ENCODE assay signal across 21 cellular contexts in the genomic region with DNA sequence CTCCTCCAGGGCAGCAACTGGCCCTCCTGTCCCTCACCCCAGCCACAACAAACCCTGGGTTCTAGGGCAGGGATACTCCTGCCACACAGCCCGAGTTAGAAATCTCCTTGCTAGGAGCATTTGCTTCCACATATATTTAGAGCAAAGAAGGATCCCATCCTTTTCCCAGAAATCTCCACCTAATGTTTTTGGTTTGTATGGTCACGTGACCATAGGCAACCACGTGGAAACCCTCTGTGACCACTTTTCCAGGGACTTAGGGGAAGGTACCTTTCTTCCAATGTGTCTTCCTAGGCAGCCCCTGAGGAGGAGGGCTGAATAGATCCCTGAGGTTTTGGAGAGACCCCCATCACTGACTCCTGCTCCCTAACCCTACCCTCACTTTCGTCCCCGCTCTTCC. TPM values are rescaled to one million over a fixed set of nuclear protein-coding genes. Genes with fewer than 3 reads are reported as not detected.
DNase-seq lines count a peak whose midpoint lies in the region; ATAC-seq, FAIRE-seq and TF ChIP-seq lines count a peak whose summit lies in the region.
"Had no signal": no experiment of that assay in that cellular context is flagged by ENCODE, and none has a peak within 500 bp of the region (broad histone marks: within the 10 kb centered on the region; RNA-seq: fewer than 3 reads in every experiment).

No MANE protein-coding gene starts in this region.

- POLR2A ChIA-PET in CD4-positive, alpha-beta memory T cell (lab: Charles Lee; ENCODE audit: partially characterized antibody) = interaction anchor here (1.6 kb wide), 1 partner anchor 180 kb away, joined by 6 read pairs; no protein-coding TSS in a partner anchor

- H3K4me1 Mint-ChIP-seq in activated CD8-positive, alpha-beta memory T cell treated with anti-CD3 and anti-CD28 coated beads, Interleukin-2, amount 10 ng/mL, durations not matched to agents 7 days and 5 days = peaks cover 32% of the 10 kb centered on the region
- H3K4me1 Mint-ChIP-seq in CD4-positive, alpha-beta memory T cell = peaks cover 30 to 35% (median 33%) of the 10 kb centered on the region in 4 donors
- H3K4me1 Mint-ChIP-seq in endodermal cell = no peaks in the 10 kb centered on the region
- peaks cover 12% of the 10 kb centered on the region for H3K4me1 Mint-ChIP-seq in neural crest cell

- H3K79me2 ChIP-seq in mammary epithelial cell (ENCODE audit: insufficient read depth, low read length) = no peaks in the 10 kb centered on the region

- dilution Hi-C loops in mammary epithelial cell (cut with HindIII; ENCODE audit: low sequenced_read_pairs) = no loop called here

- in situ Hi-C loops in mammary epithelial cell (cut with MboI; ENCODE audit: low sequenced_read_pairs in 2 of 2) = no loop called here

- H3K4me3 ChIP-seq in CD4-positive, alpha-beta memory T cell (ENCODE audit: low read length in 2 of 2) = no peak overlapping the region
- no peak overlapping the region for H3K4me3 ChIP-seq in endodermal cell (ENCODE audit: low read length)
- H3K4me3 ChIP-seq in mammary epithelial cell (replicated peaks in 1 of 3; ENCODE audit: insufficient read depth in 1 of 3, low read depth in 2 of 3, low read length in 3 of 3) = no peak overlapping the region
- H3K4me3 ChIP-seq in kidney (ENCODE audit: low read length in 2 of 2) = no peak overlapping the region

- CTCF ChIA-PET in activated CD8-positive, alpha-beta memory T cell treated with anti-CD3 and anti-CD28 coated beads, Interleukin-2, amount 10 ng/mL, durations not matched to agents 7 days and 5 days (lab: Charles Lee) = interaction anchor here (1.1 to 1.3 kb wide), 2 partner anchors 131 to 182 kb away, joined by 3 read pairs; no protein-coding TSS in a partner anchor
- CTCF ChIA-PET in CD4-positive, alpha-beta memory T cell (lab: Charles Lee; ENCODE audit: partially characterized antibody) = no interaction called here
- CTCF ChIA-PET in mammary epithelial cell (lab: Charles Lee; ENCODE audit: low non-redundant PET) = no interaction called here

- no peaks in the 10 kb centered on the region for H3K27me3 Mint-ChIP-seq in activated CD8-positive, alpha-beta memory T cell treated with anti-CD3 and anti-CD28 coated beads, Interleukin-2, amount 10 ng/mL, durations not matched to agents 7 days and 5 days
- H3K27me3 Mint-ChIP-seq in CD4-positive, alpha-beta memory T cell = peaks cover 0 to 5% of the 10 kb centered on the region in 2 donors
- no peaks in the 10 kb centered on the region for H3K27me3 Mint-ChIP-seq in endodermal cell (ENCODE audit: insufficient read depth)
- H3K27me3 Mint-ChIP-seq in neural crest cell (ENCODE audit: low read depth) = no peaks in the 10 kb centered on the region

- H3K9me3 ChIP-seq in CD4-positive, alpha-beta memory T cell (ENCODE audit: control insufficient read depth in 1 of 2, low read length in 2 of 2) = no peaks in the 10 kb centered on the region
- no peaks in the 10 kb centered on the region for H3K9me3 ChIP-seq in endodermal cell (ENCODE audit: control insufficient read depth, low read length)
- no peaks in the 10 kb centered on the region for H3K9me3 ChIP-seq in mammary epithelial cell (replicated peaks; ENCODE audit: insufficient read depth, low read length)
- no peaks in the 10 kb centered on the region for H3K9me3 ChIP-seq in kidney (ENCODE audit: control insufficient read depth in 1 of 2, low read length in 2 of 2)
- H3K9me3 ChIP-seq: BE2C had no signal

- DNase-seq in activated CD8-positive, alpha-beta memory T cell treated with anti-CD3 and anti-CD28 coated beads, Interleukin-2, amount 50 U/mL, for 48 hours = peak; percentile 45
- DNase-seq in activated CD8-positive, alpha-beta memory T cell treated with anti-CD3 and anti-CD28 coated beads, Interleukin-2, amount 10 ng/mL, durations not matched to agents 7 days and 5 days = no peak
- DNase-seq in CD4-positive, alpha-beta memory T cell = no peak
- DNase-seq in endodermal cell (no peak), neural crest cell (ENCODE audit: low read depth, low spot score) (no peak), mammary epithelial cell (no peak), kidney (no peak)
- DNase-seq: BE2C, DMS79, HFFc6, MV-4-11, NCI-H1694 treated with DMSO at 0.1 percent for 48 hours, NCI-H2227 treated with DMSO at 0.1 percent for 48 hours, NCI-H510A treated with DMSO at 0.1 percent for 48 hours, NCI-H82, RPMI8226, SIG-M5 had no signal

- no peak overlapping the region for H2AFZ ChIP-seq in mammary epithelial cell (ENCODE audit: low read depth, low read length)

- no peak overlapping the region for H3K4me2 ChIP-seq in mammary epithelial cell (ENCODE audit: insufficient read depth, low read depth, low read length)
- H3K4me2 ChIP-seq: KMS-11 had no signal

- H3K36me3 Mint-ChIP-seq in activated CD8-positive, alpha-beta memory T cell treated with anti-CD3 and anti-CD28 coated beads, Interleukin-2, amount 10 ng/mL, durations not matched to agents 7 days and 5 days = no peaks in the 10 kb centered on the region
- no peaks in the 10 kb centered on the region for H3K36me3 Mint-ChIP-seq in CD4-positive, alpha-beta memory T cell
- H3K36me3 Mint-ChIP-seq in endodermal cell (ENCODE audit: low read depth) = peaks cover 56% of the 10 kb centered on the region
- peaks cover 16% of the 10 kb centered on the region for H3K36me3 Mint-ChIP-seq in neural crest cell (ENCODE audit: low read depth)
- H3K36me3 Mint-ChIP-seq: CD8-positive, alpha-beta T cell had no signal

- no TSS peak for BruUV-seq in mammary epithelial cell (replicated peaks; lab: Mats Ljungman, UMichigan)

- no peak for FAIRE-seq in kidney (lab: Jason Lieb, UNC)

- peaks cover 41% of the 10 kb centered on the region for H3K4me1 ChIP-seq in CD4-positive, alpha-beta memory T cell (ENCODE audit: insufficient read depth, low read length)
- H3K4me1 ChIP-seq in endodermal cell (ENCODE audit: control insufficient read depth, insufficient read depth, low read length) = no peaks in the 10 kb centered on the region
- H3K4me1 ChIP-seq in mammary epithelial cell (ENCODE audit: insufficient read depth, low read length) = no peaks in the 10 kb centered on the region
- H3K4me1 ChIP-seq in kidney (ENCODE audit: control insufficient read depth in 1 of 2, insufficient read depth in 1 of 2, low read depth in 1 of 2, low read length in 2 of 2) = no peaks in the 10 kb centered on the region

- no peaks in the 10 kb centered on the region for H4K20me1 ChIP-seq in mammary epithelial cell (ENCODE audit: insufficient read depth, low read length)

- no peaks in the 10 kb centered on the region for H3K36me3 ChIP-seq in CD4-positive, alpha-beta memory T cell (ENCODE audit: insufficient read depth, low read length)
- peaks cover 69% of the 10 kb centered on the region for H3K36me3 ChIP-seq in endodermal cell (ENCODE audit: control insufficient read depth, insufficient read depth, low read length)
- H3K36me3 ChIP-seq in mammary epithelial cell (ENCODE audit: insufficient read depth, low read length) = no peaks in the 10 kb centered on the region
- peaks cover 0 to 4% of the 10 kb centered on the region in 2 donors for H3K36me3 ChIP-seq in kidney (ENCODE audit: control insufficient read depth in 1 of 2, insufficient read depth in 2 of 2, low read length in 2 of 2)
- H3K36me3 ChIP-seq: BE2C had no signal

- no peak for TF ChIP-seq CTCF in endodermal cell (conservative IDR thresholded peaks at IDR 0.05)
- no peak for TF ChIP-seq CTCF in neural crest cell (conservative IDR thresholded peaks at IDR 0.05)
- TF ChIP-seq CTCF in mammary epithelial cell (conservative IDR thresholded peaks at IDR 0.05 in 1 of 2, IDR thresholded peaks at IDR 0.05 in 1 of 2; ENCODE audit: extremely low read depth in 1 of 2, insufficient read depth in 1 of 2, low read depth in 1 of 2, low read length in 2 of 2) = no peak
- no peak for TF ChIP-seq CTCF in kidney (IDR thresholded peaks at IDR 0.05; ENCODE audit: borderline replicate concordance, extremely low read depth, insufficient read depth)

- H3K27ac Mint-ChIP-seq in activated CD8-positive, alpha-beta memory T cell treated with anti-CD3 and anti-CD28 coated beads, Interleukin-2, amount 10 ng/mL, durations not matched to agents 7 days and 5 days = no peak overlapping the region
- peak overlapping the region in 5 of 7 donors; percentile 30 to 62 (median 41) for H3K27ac Mint-ChIP-seq in CD4-positive, alpha-beta memory T cell
- H3K27ac Mint-ChIP-seq in endodermal cell (no peak overlapping the region), neural crest cell (ENCODE audit: unreplicated experiment) (peak overlapping the region; percentile 13)
- H3K27ac Mint-ChIP-seq: CD8-positive, alpha-beta T cell; HFFc6 had no signal

- H3K4me3 Mint-ChIP-seq in activated CD8-positive, alpha-beta memory T cell treated with anti-CD3 and anti-CD28 coated beads, Interleukin-2, amount 10 ng/mL, durations not matched to agents 7 days and 5 days = no peak overlapping the region
- no peak overlapping the region for H3K4me3 Mint-ChIP-seq in CD4-positive, alpha-beta memory T cell
- H3K4me3 Mint-ChIP-seq in endodermal cell = no peak overlapping the region
- no peak overlapping the region for H3K4me3 Mint-ChIP-seq in neural crest cell
- H3K4me3 Mint-ChIP-seq: CD8-positive, alpha-beta T cell; HFFc6 had no signal

- no peak overlapping the region for H3K9ac ChIP-seq in endodermal cell (ENCODE audit: extremely low read depth, low read length, poor library complexity, severe bottlenecking)
- no peak overlapping the region for H3K9ac ChIP-seq in mammary epithelial cell (ENCODE audit: insufficient read depth, low read length)
- H3K9ac ChIP-seq in kidney (ENCODE audit: low read length in 2 of 2) = no peak overlapping the region
- H3K9ac ChIP-seq: KMS-11 had no signal

- 91 to 100% methylated on average over 4 to 5 of the region's 5 CpGs for WGBS in endodermal cell (ENCODE audit: insufficient coverage in 1 of 2, insufficient read length in 1 of 2), 2 experiments
- WGBS in mammary epithelial cell (ENCODE audit: low coverage, missing lambda C conversion rate) = 46% methylated on average over 3 of the region's 5 CpGs

- no peaks in the 10 kb centered on the region for H3K9me3 Mint-ChIP-seq in activated CD8-positive, alpha-beta memory T cell treated with anti-CD3 and anti-CD28 coated beads, Interleukin-2, amount 10 ng/mL, durations not matched to agents 7 days and 5 days (ENCODE audit: low read depth)
- no peaks in the 10 kb centered on the region for H3K9me3 Mint-ChIP-seq in CD4-positive, alpha-beta memory T cell
- no peaks in the 10 kb centered on the region for H3K9me3 Mint-ChIP-seq in endodermal cell
- H3K9me3 Mint-ChIP-seq in neural crest cell = no peaks in the 10 kb centered on the region
- H3K9me3 Mint-ChIP-seq: CD8-positive, alpha-beta T cell; HFFc6 had no signal

- H3K27ac ChIP-seq in CD4-positive, alpha-beta memory T cell (ENCODE audit: low read depth, low read length) = no peak overlapping the region
- peak overlapping the region; percentile 18 for H3K27ac ChIP-seq in endodermal cell (ENCODE audit: low read depth, low read length)
- no peak overlapping the region for H3K27ac ChIP-seq in mammary epithelial cell (ENCODE audit: insufficient read depth, low read depth, low read length)
- H3K27ac ChIP-seq in kidney (ENCODE audit: low read depth in 2 of 2, low read length in 2 of 2) = no peak overlapping the region
- H3K27ac ChIP-seq: 22Rv1, KMS-11 had no signal

- intact Hi-C loops in CD4-positive, alpha-beta memory T cell (cut with micrococcal nuclease) = no loop called here
- intact Hi-C loops in mammary epithelial cell (cut with micrococcal nuclease) = no loop called here
- intact Hi-C loops in kidney (cut with DNase I) = loop anchor here (10.0 kb wide), 1 partner anchor 189 kb away; no protein-coding TSS in a partner anchor

- no peaks in the 10 kb centered on the region for H3K27me3 ChIP-seq in CD4-positive, alpha-beta memory T cell (ENCODE audit: insufficient read depth, low read length)
- H3K27me3 ChIP-seq in endodermal cell (ENCODE audit: control insufficient read depth, insufficient read depth, low read length, poor library complexity, severe bottlenecking) (no peaks in the 10 kb centered on the region), mammary epithelial cell (ENCODE audit: insufficient read depth, low read length) (no peaks in the 10 kb centered on the region)
- H3K27me3 ChIP-seq: BE2C had no signal

- ATAC-seq in activated CD8-positive, alpha-beta memory T cell treated with anti-CD3 and anti-CD28 coated beads, Interleukin-2, amount 10 ng/mL, durations not matched to agents 7 days and 5 days = no peak
- no peak for ATAC-seq in GM19463 (IDR thresholded peaks at IDR 0.05; ENCODE audit: unreplicated experiment)
- ATAC-seq: CD8-positive, alpha-beta T cell had no signal

RNA-seq across cellular contexts. Expression of a gene that starts 25.5 kb away (rescaled TPM):
- not detected for total RNA-seq in activated CD8-positive, alpha-beta memory T cell treated with anti-CD3 and anti-CD28 coated beads, Interleukin-2, amount 10 ng/mL, durations not matched to agents 7 days and 5 days
- not detected for total RNA-seq in CD4-positive, alpha-beta memory T cell
- not detected for polyA plus RNA-seq in CD4-positive, alpha-beta memory T cell
- total RNA-seq in endodermal cell = 10 to 100 TPM; 62.5 to 67.5 TPM
- polyA plus RNA-seq in endodermal cell (2013, experiment 1 of 2) = 144 TPM
- polyA plus RNA-seq in endodermal cell (2013, experiment 2 of 2) = 124 TPM
- 106 and 109 TPM in 2 replicates for total RNA-seq in neural crest cell
- total RNA-seq in mammary epithelial cell = 10 to 100 TPM in 1 of 2 donors, 1 to 10 TPM in 1; 8.7 to 10.3 TPM
- polyA plus RNA-seq in mammary epithelial cell = 7.4 TPM
- 6.4 TPM for polyA minus RNA-seq in mammary epithelial cell
- total RNA-seq in kidney = 8.1 TPM
- polyA plus RNA-seq in kidney (ENCODE audit: insufficient read depth, low read depth, low replicate concordance) = 3.8 TPM
- total RNA-seq: CD8-positive, alpha-beta T cell; HFFc6 had no signal

RNA-seq across cellular contexts. Expression of a gene that starts 59.0 kb away (rescaled TPM):
- total RNA-seq in activated CD8-positive, alpha-beta memory T cell treated with anti-CD3 and anti-CD28 coated beads, Interleukin-2, amount 10 ng/mL, durations not matched to agents 7 days and 5 days = under 1 TPM; 0.35 to 0.44 TPM
- total RNA-seq in CD4-positive, alpha-beta memory T cell = under 1 TPM; 0.41 to 0.42 TPM
- not detected for polyA plus RNA-seq in CD4-positive, alpha-beta memory T cell
- total RNA-seq in endodermal cell = under 1 TPM; 0.31 to 0.57 TPM
- 67.1 TPM for polyA plus RNA-seq in endodermal cell (2013, experiment 1 of 2)
- polyA plus RNA-seq in endodermal cell (2013, experiment 2 of 2) = 44.6 TPM
- 10.0 and 10.6 TPM in 2 replicates for total RNA-seq in neural crest cell
- not detected for total RNA-seq in mammary epithelial cell
- 0.10 TPM for polyA plus RNA-seq in mammary epithelial cell
- polyA minus RNA-seq in mammary epithelial cell = 1.2 TPM
- 0.09 TPM for total RNA-seq in kidney
- polyA plus RNA-seq in kidney (ENCODE audit: insufficient read depth, low read depth, low replicate concordance) = not detected

Comparison
In these comparisons a context has a peak if more than half of its experiments do, and no peak if none do; other contexts are left out.
1. H3K27ac Mint-ChIP-seq: peak in CD4-positive, alpha-beta memory T cell (5 of 7) and neural crest cell (single experiment); none in activated CD8-positive, alpha-beta memory T cell treated with anti-CD3 and anti-CD28 coated beads, Interleukin-2, amount 10 ng/mL, durations not matched to agents 7 days and 5 days (single experiment) and endodermal cell (single experiment).